ENCODE assay signal across 1 cellular context in genomic region chr13:98147521-98147920, GRCh38.
TF ChIP-seq lines count a peak whose summit lies in the region.

No MANE protein-coding gene starts in this region.

TF ChIP-seq in endothelial cell of umbilical vein, 7 proteins besides CTCF, POLR2A, EP300 and RAD21:
- TF ChIP-seq POLR2AphosphoS5 (IDR thresholded peaks at IDR 0.05; ENCODE audit: insufficient read depth, low read depth, low read length) = no peak
- no peak for TF ChIP-seq MYC (IDR thresholded peaks at IDR 0.05; ENCODE audit: low read depth, low read length)
- TF ChIP-seq, protein P1, sequence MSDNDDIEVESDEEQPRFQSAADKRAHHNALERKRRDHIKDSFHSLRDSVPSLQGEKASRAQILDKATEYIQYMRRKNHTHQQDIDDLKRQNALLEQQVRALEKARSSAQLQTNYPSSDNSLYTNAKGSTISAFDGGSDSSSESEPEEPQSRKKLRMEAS (IDR thresholded peaks at IDR 0.05; ENCODE audit: insufficient read depth, insufficient read length) = no peak
- TF ChIP-seq GATA2 (IDR thresholded peaks at IDR 0.05; ENCODE audit: insufficient read depth, insufficient read length, low read depth, low read length) = no peak
- no peak for TF ChIP-seq EZH2 (IDR thresholded peaks at IDR 0.05; ENCODE audit: borderline replicate concordance, low read depth, low read length, severe bottlenecking)
- no peak for TF ChIP-seq JUN (IDR thresholded peaks at IDR 0.05; ENCODE audit: borderline replicate concordance, insufficient read depth, insufficient read length, low read depth)
- TF ChIP-seq FOS (IDR thresholded peaks at IDR 0.05; ENCODE audit: borderline replicate concordance, insufficient read depth, low read length) = no peak
